ENCODE assay signal across 14 cellular contexts in the genomic region with DNA sequence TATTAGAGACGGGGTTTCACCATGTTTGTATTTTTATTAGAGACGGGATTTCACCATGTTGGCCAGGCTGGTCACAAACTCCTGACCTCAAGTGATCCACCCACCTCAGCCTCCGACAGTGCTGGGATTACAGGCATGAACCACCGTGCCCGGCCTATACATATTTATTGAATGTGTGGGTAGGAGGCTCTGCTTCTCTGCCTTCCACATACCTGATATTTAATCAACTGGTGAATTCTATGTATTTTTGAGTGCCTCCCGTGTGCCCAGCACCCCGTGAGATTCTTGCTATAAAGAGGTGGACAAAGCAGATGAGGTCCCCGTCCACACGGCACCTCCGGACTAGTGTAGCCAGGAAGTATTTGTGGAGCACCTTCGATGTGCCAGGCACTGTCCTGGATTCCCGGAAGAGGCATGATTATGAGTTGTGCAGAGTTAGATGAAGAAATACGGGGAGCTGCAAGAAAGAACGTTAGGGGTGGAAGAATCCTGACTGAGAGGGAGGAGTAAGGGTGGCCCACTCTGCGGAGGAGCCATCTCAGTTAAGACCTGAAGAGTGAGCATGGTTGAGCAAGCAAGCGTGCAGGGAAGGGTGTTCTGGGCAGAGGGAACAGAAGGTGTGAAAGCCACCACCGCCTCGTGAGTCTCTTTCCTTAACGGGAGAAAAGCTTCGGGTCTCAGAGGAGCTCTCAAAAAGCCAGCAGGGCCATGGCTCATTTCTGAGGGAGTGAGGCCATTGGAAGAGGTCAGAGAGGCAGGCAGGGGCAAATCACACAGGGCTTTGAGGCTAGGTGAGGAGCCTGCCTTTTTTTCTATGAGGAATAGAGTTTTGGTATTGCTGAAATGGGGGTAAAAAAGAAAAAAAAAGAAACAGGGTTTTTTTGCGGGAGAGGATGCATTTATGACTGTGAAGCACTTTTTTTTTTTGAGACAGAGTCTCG. TPM values are rescaled to one million over a fixed set of nuclear protein-coding genes. Genes with fewer than 3 reads are reported as not detected.
DNase-seq lines count a peak whose midpoint lies in the region; ATAC-seq, FAIRE-seq and TF ChIP-seq lines count a peak whose summit lies in the region.
"Had no signal": no experiment of that assay in that cellular context is flagged by ENCODE, and none has a peak within 500 bp of the region (broad histone marks: within the 10 kb centered on the region; RNA-seq: fewer than 3 reads in every experiment).

No MANE protein-coding gene starts in this region.

- TF ChIP-seq POLR2A in esophagus muscularis mucosa (IDR thresholded peaks at IDR 0.05; ENCODE audit: low read depth) (no peak), GM12892 (IDR thresholded peaks at IDR 0.05; ENCODE audit: low read depth, low read length) (no peak), H54 (IDR thresholded peaks at IDR 0.05; ENCODE audit: low read depth, low read length) (no peak)

- no peak overlapping the region for H3K4me2 ChIP-seq in parathyroid adenoma (ENCODE audit: low read length)

- intact Hi-C loops in esophagus muscularis mucosa (cut with DNase I): no loop called here

- peak overlapping the region; percentile 68 for H2AFZ ChIP-seq in parathyroid adenoma

- no peak for FAIRE-seq in GM12892 (lab: Jason Lieb, UNC)
- FAIRE-seq in H54 (lab: Jason Lieb, UNC): no peak
- FAIRE-seq: colon, kidney had no signal

- no peak overlapping the region for H3K4me3 ChIP-seq in HUES64 (ENCODE audit: low read length)
- H3K4me3 ChIP-seq in esophagus muscularis mucosa: no peak overlapping the region
- H3K4me3 ChIP-seq in parathyroid adenoma (ENCODE audit: low read depth, low read length): no peak overlapping the region

- peak overlapping the region; percentile 95; the same call in 1 of the 2 replicates for H3K9ac ChIP-seq in HUES64 (ENCODE audit: low read depth, low read length)
- no peak overlapping the region for H3K9ac ChIP-seq in parathyroid adenoma

- no peak for ATAC-seq in HG02884 (IDR thresholded peaks at IDR 0.05; ENCODE audit: unreplicated experiment)
- ATAC-seq: stimulated activated naive CD8-positive, alpha-beta T cell treated with anti-CD3 and anti-CD28 coated beads, Interleukin-15, Interleukin-2, amounts not matched to agents 100 U/mL and 50 U/mL, for 24 hours had no signal

- H3K9me3 ChIP-seq in HUES64 (ENCODE audit: insufficient read depth, low read depth, low read length) (no peaks in the 10 kb centered on the region), esophagus muscularis mucosa (no peaks in the 10 kb centered on the region), parathyroid adenoma (ENCODE audit: control insufficient read depth, low read length) (no peaks in the 10 kb centered on the region)

- no peak for TF ChIP-seq EP300 in esophagus muscularis mucosa (IDR thresholded peaks at IDR 0.05)

- H3K79me2 ChIP-seq in parathyroid adenoma: no peaks in the 10 kb centered on the region

- H3K27me3 ChIP-seq in HUES64 (ENCODE audit: insufficient read depth, low read length) (peaks cover 24% of the 10 kb centered on the region), esophagus muscularis mucosa (no peaks in the 10 kb centered on the region), parathyroid adenoma (ENCODE audit: control insufficient read depth, insufficient read depth, low read length) (no peaks in the 10 kb centered on the region)

- TF ChIP-seq CTCF in esophagus muscularis mucosa (IDR thresholded peaks at IDR 0.05): no peak
- no peak for TF ChIP-seq CTCF in parathyroid adenoma (IDR thresholded peaks at IDR 0.05)

- 89% methylated on average over 22 of the region's 22 CpGs for WGBS in HUES64
- 85% methylated on average over 21 of the region's 22 CpGs for WGBS in esophagus muscularis mucosa

- H3K27ac ChIP-seq in HUES64 (ENCODE audit: low read depth, low read length) (no peak overlapping the region; the same call in 1 of the 2 replicates), esophagus muscularis mucosa (replicated peaks in 1 of 4) (peak overlapping the region; percentile 64 to 97 (median 95)), parathyroid adenoma (no peak overlapping the region)

- peaks cover 39% of the 10 kb centered on the region for H3K4me1 ChIP-seq in HUES64 (ENCODE audit: insufficient read depth, low read length)
- H3K4me1 ChIP-seq in esophagus muscularis mucosa: peaks cover 28 to 98% (median 88%) of the 10 kb centered on the region in 4 donors
- peaks cover 2% of the 10 kb centered on the region for H3K4me1 ChIP-seq in parathyroid adenoma

- DNase-seq in 8988T: peak; percentile 18
- no peak for DNase-seq in esophagus muscularis mucosa (ENCODE audit: extremely low spot score)
- no peak for DNase-seq in GDM1 (lab: John Stamatoyannopoulos, UW)
- no peak for DNase-seq in GM12892 (ENCODE audit: insufficient read length)
- DNase-seq in H54 (ENCODE audit: insufficient read length, low spot score): no peak
- DNase-seq: amygdala; CD8-positive, alpha-beta memory T cell; kidney; NK-92 treated with Interleukin-12 subunit alpha and Interleukin-12 subunit beta, amount 100 ng/mL, for 24 hours; stimulated activated naive CD8-positive, alpha-beta T cell treated with anti-CD3 and anti-CD28 coated beads, Interleukin-15, Interleukin-2, amounts not matched to agents 100 U/mL and 50 U/mL, for 24 hours had no signal

- H3K36me3 ChIP-seq in HUES64 (ENCODE audit: insufficient read depth, low read length) (no peaks in the 10 kb centered on the region), esophagus muscularis mucosa (peaks cover 23 to 78% (median 54%) of the 10 kb centered on the region in 4 donors), parathyroid adenoma (ENCODE audit: control insufficient read depth, insufficient read depth, low read length) (no peaks in the 10 kb centered on the region)

RNA-seq across cellular contexts. Expression of a gene that starts 21.2 kb away (rescaled TPM):
- polyA plus RNA-seq in HUES64 (2013, experiment 1 of 2): 1.5 TPM
- 2.7 TPM for polyA plus RNA-seq in HUES64 (2013, experiment 2 of 2)
- 100 to 1,000 TPM; 230 to 568 (median 289) TPM for total RNA-seq in esophagus muscularis mucosa
- not detected for polyA plus RNA-seq in GM12892 (2012; ENCODE audit: missing spikeins)

Comparison
In these comparisons a context has a peak if more than half of its experiments do, and no peak if none do; other contexts are left out.
1. H3K27ac ChIP-seq: peak in esophagus muscularis mucosa (4 of 4); none in HUES64 (single experiment) and parathyroid adenoma (single experiment).